1 cellular context compared by ENCODE assay signal in the genomic region with DNA sequence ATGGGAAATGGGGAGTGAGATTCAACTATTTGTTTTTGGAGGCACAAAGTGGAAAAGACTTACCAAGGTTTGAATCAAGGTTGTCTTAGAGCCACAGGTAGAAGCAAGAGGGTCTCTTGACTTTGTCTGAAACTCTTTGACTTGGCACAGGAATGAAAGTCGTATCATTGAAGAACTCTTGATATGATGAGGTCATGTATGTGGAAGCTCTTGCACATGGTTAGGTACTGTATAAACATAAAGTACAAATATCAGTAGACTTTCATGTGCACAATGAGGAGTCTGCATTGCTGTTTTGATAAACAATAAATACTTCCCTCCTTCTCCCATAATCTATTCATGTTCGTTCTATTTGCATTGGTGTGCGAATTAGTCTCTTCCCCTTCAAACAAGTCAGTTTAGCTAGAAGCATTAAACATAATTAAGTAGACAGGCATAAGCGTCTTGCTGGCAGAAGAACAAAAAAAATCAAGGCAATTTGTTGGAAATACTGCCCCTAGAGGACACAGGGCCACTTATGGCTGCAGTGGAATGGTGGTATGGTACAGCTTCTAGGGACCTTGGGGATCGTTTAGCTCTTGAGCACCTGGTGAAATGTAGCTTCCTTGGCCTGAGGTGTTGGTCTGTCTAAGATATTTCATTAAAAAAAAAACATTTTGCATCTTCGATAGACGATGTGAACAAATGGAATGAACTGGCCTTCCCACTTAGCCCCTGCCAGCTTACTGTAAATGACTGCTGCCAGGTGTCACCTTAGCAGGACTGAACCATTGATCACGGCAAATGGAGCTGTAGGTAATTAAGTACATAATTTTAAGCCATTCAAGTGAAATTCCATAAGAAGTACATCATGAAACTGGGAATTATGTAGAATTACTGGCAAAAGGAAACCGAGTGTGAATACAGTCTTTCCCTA.
TF ChIP-seq lines count a peak whose summit lies in the region.

No MANE protein-coding gene starts in this region.

TF ChIP-seq in K562, 482 proteins besides CTCF, POLR2A, EP300 and RAD21:
- no peak for TF ChIP-seq STAT6 (CRISPR knock-in tag; IDR thresholded peaks at IDR 0.05)
- no peak for TF ChIP-seq NFE2L1 (tag; IDR thresholded peaks at IDR 0.05; ENCODE audit: borderline replicate concordance, low read depth)
- TF ChIP-seq NFIC (IDR thresholded peaks at IDR 0.05): peak; percentile 40; the same call in 1 of the 2 replicates
- no peak for TF ChIP-seq JUNB (CRISPR knock-in tag; conservative IDR thresholded peaks at IDR 0.05)
- TF ChIP-seq KDM2B (CRISPR knock-in tag; IDR thresholded peaks at IDR 0.05): no peak
- TF ChIP-seq YY1 (IDR thresholded peaks at IDR 0.05; ENCODE audit: borderline replicate concordance in 1 of 3, control insufficient read depth in 1 of 3, extremely low read depth in 1 of 3, insufficient read depth in 3 of 3, insufficient read length in 1 of 3, insufficient replicate concordance in 2 of 3, low read depth in 1 of 3, low read length in 2 of 3): peak in 1 of 3 experiments; percentile 55
- TF ChIP-seq ZNF384 (IDR thresholded peaks at IDR 0.05; ENCODE audit: low read depth, low read length): 0 out of 2 replicates have a peak, but pooled peaks have one; percentile 48
